In genomic region chr17:1376061-1376460, GRCh38 we compare ENCODE assay signal across 13 cellular contexts. TPM values are rescaled to one million over a fixed set of nuclear protein-coding genes. Genes with fewer than 3 reads are reported as not detected.
DNase-seq lines count a peak whose midpoint lies in the region; ATAC-seq and TF ChIP-seq lines count a peak whose summit lies in the region.
"Had no signal": no experiment of that assay in that cellular context is flagged by ENCODE, and none has a peak within 500 bp of the region (broad histone marks: within the 10 kb centered on the region; RNA-seq: fewer than 3 reads in every experiment).

No MANE protein-coding gene starts in this region.

- no peak for TF ChIP-seq CTCF in CD4-positive, alpha-beta T cell (IDR thresholded peaks at IDR 0.05)
- TF ChIP-seq CTCF in IMR-90 (conservative IDR thresholded peaks at IDR 0.05; ENCODE audit: low read depth, low read length) (no peak), body of pancreas (IDR thresholded peaks at IDR 0.05) (no peak), prostate gland (IDR thresholded peaks at IDR 0.05) (no peak)

- dilution Hi-C loops in IMR-90 (cut with HindIII; ENCODE audit: low sequenced_read_pairs, unreplicated experiment): no loop called here

- peaks cover 35% of the 10 kb centered on the region for H3K9me1 ChIP-seq in IMR-90 (ENCODE audit: insufficient read depth, low read length)

- in situ Hi-C loops in IMR-90 (cut with MboI; ENCODE audit: low sequenced_read_pairs): no loop called here

- no CpG with 5 or more reads among the region's 5 CpGs for WGBS in IMR-90 (ENCODE audit: extremely low coverage in 2 of 2, insufficient read length in 1 of 2), 2 experiments
- WGBS in body of pancreas, 2 donors: 34 to 44% methylated on average over 5 of the region's 5 CpGs
- 22% methylated on average over 5 of the region's 5 CpGs for WGBS in prostate gland

- H3K18ac ChIP-seq in IMR-90 (ENCODE audit: low read depth, low read length): no peak overlapping the region

- H3K9ac ChIP-seq in IMR-90 (ENCODE audit: low read depth, low read length): no peak overlapping the region

- no peak overlapping the region for H3K14ac ChIP-seq in IMR-90 (replicated peaks; ENCODE audit: low read depth, low read length)

- no peaks in the 10 kb centered on the region for H3K27me3 Mint-ChIP-seq in CD4-positive, alpha-beta T cell

- intact Hi-C loops in CD4-positive, alpha-beta T cell (cut with DNase I, micrococcal nuclease): no loop called here
- intact Hi-C loops in IMR-90 (cut with micrococcal nuclease): no loop called here
- intact Hi-C loops in body of pancreas (cut with DNase I): no loop called here
- intact Hi-C loops in prostate gland (cut with DNase I): no loop called here
- intact Hi-C loops in head of caudate nucleus (cut with DNase I): no loop called here

- H3K4me3 Mint-ChIP-seq in CD4-positive, alpha-beta T cell: peak overlapping the region; percentile 42

- no peak overlapping the region for H3K23ac ChIP-seq in IMR-90 (ENCODE audit: low read depth, low read length)

- no peak for TF ChIP-seq RAD21 in IMR-90 (IDR thresholded peaks at IDR 0.05; ENCODE audit: low read length)

- H3K36me3 Mint-ChIP-seq in CD4-positive, alpha-beta T cell (ENCODE audit: low read depth): peaks cover 53% of the 10 kb centered on the region

- TF ChIP-seq POLR2A in IMR-90 (IDR thresholded peaks at IDR 0.05; ENCODE audit: low read depth, low read length) (no peak), body of pancreas (IDR thresholded peaks at IDR 0.05) (no peak), prostate gland (IDR thresholded peaks at IDR 0.05) (no peak)

- peak overlapping the region; percentile 8 for H3K27ac ChIP-seq in CD4-positive, alpha-beta T cell (ENCODE audit: low read depth, low read length)
- H3K27ac ChIP-seq in IMR-90 (ENCODE audit: insufficient read depth, low read length) (no peak overlapping the region), body of pancreas (peak overlapping the region in 3 of 4 donors; percentile 33 to 45 (median 33)), prostate gland (peak overlapping the region; percentile 47 to 65)
- H3K27ac ChIP-seq: skin epidermis had no signal

- H3K4me1 ChIP-seq in IMR-90 (ENCODE audit: control insufficient read depth, insufficient read depth, low read length): peaks cover 29% of the 10 kb centered on the region
- H3K4me1 ChIP-seq in body of pancreas: peaks cover 80% of the 10 kb centered on the region
- peaks cover 34% of the 10 kb centered on the region for H3K4me1 ChIP-seq in prostate gland (replicated peaks)

- H3K4me2 ChIP-seq in IMR-90 (ENCODE audit: low read depth, low read length): 0 out of 2 replicates have a peak overlapping the region, but pooled peaks have one; percentile 6

- DNase-seq in CD4-positive, alpha-beta T cell: no peak
- DNase-seq in IMR-90: no peak
- DNase-seq in body of pancreas: no peak
- no peak for DNase-seq in prostate gland (ENCODE audit: low spot score)
- no peak for DNase-seq in GOT3 (lab: John Stamatoyannopoulos, UW)
- no peak for DNase-seq in OCI-M1 (lab: John Stamatoyannopoulos, UW)
- no peak for DNase-seq in head of caudate nucleus
- DNase-seq: activated gamma-delta T cell; midbrain; NCI-H146; stimulated activated CD8-positive, alpha-beta memory T cell treated with anti-CD3 and anti-CD28 coated beads, Interleukin-4, amount 100 ng/mL, for 48 hours had no signal

- no peak overlapping the region for H2BK20ac ChIP-seq in IMR-90 (ENCODE audit: low read depth, low read length)

- H4K8ac ChIP-seq in IMR-90 (ENCODE audit: low read depth in 2 of 2, low read length in 2 of 2): no peak overlapping the region

- H2BK120ac ChIP-seq in IMR-90 (ENCODE audit: low read depth, low read length): no peak overlapping the region

- H3K4me3 ChIP-seq in IMR-90 (ENCODE audit: insufficient read depth, low read depth, low read length): no peak overlapping the region
- H3K4me3 ChIP-seq in body of pancreas: no peak overlapping the region
- H3K4me3 ChIP-seq in prostate gland: no peak overlapping the region
- H3K4me3 ChIP-seq: skin epidermis had no signal

- peaks cover 80% of the 10 kb centered on the region for H3K4me1 Mint-ChIP-seq in CD4-positive, alpha-beta T cell (ENCODE audit: low read depth)

- BruUV-seq in IMR-90 (replicated peaks; lab: Mats Ljungman, UMichigan): no TSS peak

- H4K91ac ChIP-seq in IMR-90 (ENCODE audit: insufficient read depth, low read depth, low read length): no peak overlapping the region

- no peak overlapping the region for H2AFZ ChIP-seq in IMR-90 (replicated peaks; ENCODE audit: low read length, poor library complexity)

- no peaks in the 10 kb centered on the region for H3K9me3 ChIP-seq in CD4-positive, alpha-beta T cell (ENCODE audit: control insufficient read depth, low read length)
- H3K9me3 ChIP-seq in IMR-90 (ENCODE audit: control insufficient read depth, insufficient read depth, low read length) (no peaks in the 10 kb centered on the region), body of pancreas (no peaks in the 10 kb centered on the region), prostate gland (no peaks in the 10 kb centered on the region)

- ATAC-seq in CD4-positive, alpha-beta T cell (ENCODE audit: poor library complexity): no peak
- ATAC-seq in IMR-90 (ENCODE audit: low read depth): no peak
- ATAC-seq in body of pancreas: no peak
- no peak for ATAC-seq in HG03469 (IDR thresholded peaks at IDR 0.05; ENCODE audit: unreplicated experiment)

- no peak overlapping the region for H2BK15ac ChIP-seq in IMR-90 (ENCODE audit: low read depth, low read length)

- CTCF ChIA-PET in CD4-positive, alpha-beta T cell (lab: Charles Lee): interaction anchor here (1.0 to 2.3 kb wide), 4 partner anchors 10 to 44 kb away, joined by 3 to 17 read pairs (median 8); no protein-coding TSS in a partner anchor
- CTCF ChIA-PET in IMR-90 (lab: Yijun Ruan, JAX): interaction anchor here (2.8 kb wide), 1 partner anchor 11 kb away, joined by 11 read pairs; no protein-coding TSS in a partner anchor

- no peaks in the 10 kb centered on the region for H3K27me3 ChIP-seq in CD4-positive, alpha-beta T cell (ENCODE audit: control insufficient read depth, insufficient read depth, low read length)
- no peaks in the 10 kb centered on the region for H3K27me3 ChIP-seq in IMR-90 (ENCODE audit: control insufficient read depth, insufficient read depth, low read length)
- no peaks in the 10 kb centered on the region for H3K27me3 ChIP-seq in body of pancreas
- H3K27me3 ChIP-seq in prostate gland (replicated peaks; ENCODE audit: insufficient read depth): no peaks in the 10 kb centered on the region

- no peak overlapping the region for H2BK5ac ChIP-seq in IMR-90 (ENCODE audit: low read depth, low read length, poor library complexity, severe bottlenecking)

- no peak overlapping the region for H3K56ac ChIP-seq in IMR-90 (ENCODE audit: extremely low read depth, insufficient read depth, low read length)

- no peak overlapping the region for H2AK5ac ChIP-seq in IMR-90 (ENCODE audit: low read depth, low read length)

- no peak overlapping the region for H3K4ac ChIP-seq in IMR-90 (ENCODE audit: low read depth, low read length)

- peaks cover 13% of the 10 kb centered on the region for H3K36me3 ChIP-seq in IMR-90 (ENCODE audit: control insufficient read depth, insufficient read depth, low read length)
- H3K36me3 ChIP-seq in body of pancreas (replicated peaks in 1 of 2; ENCODE audit: insufficient read depth in 1 of 2, low read depth in 2 of 2): no peaks in the 10 kb centered on the region
- H3K36me3 ChIP-seq in prostate gland: no peaks in the 10 kb centered on the region

- H2AK9ac ChIP-seq in IMR-90 (replicated peaks; ENCODE audit: low read depth, low read length, poor library complexity): no peak overlapping the region

- H3K79me1 ChIP-seq in IMR-90 (ENCODE audit: low read depth in 1 of 2, low read length in 2 of 2): peaks cover 0 to 67% of the 10 kb centered on the region in 2 experiments; a peak in 2 of 4 replicates

- POLR2A ChIA-PET in CD4-positive, alpha-beta T cell (lab: Charles Lee): interaction anchor here (0.6 to 2.5 kb wide), 6 partner anchors 11 to 154 kb away, joined by 3 to 10 read pairs (median 5); partner anchors contain the start of gene YWHAE
- POLR2A ChIA-PET in IMR-90 (lab: Charles Lee; ENCODE audit: unreplicated experiment): no interaction called here

- H4K20me1 ChIP-seq in IMR-90 (ENCODE audit: insufficient read depth, low read length): peaks cover 100% of the 10 kb centered on the region

- H4K5ac ChIP-seq in IMR-90 (ENCODE audit: low read depth, low read length): no peak overlapping the region

- H3K27ac Mint-ChIP-seq in CD4-positive, alpha-beta T cell: peak overlapping the region; percentile 74

- no peaks in the 10 kb centered on the region for H3K9me3 Mint-ChIP-seq in CD4-positive, alpha-beta T cell

TF ChIP-seq in IMR-90, 13 proteins besides CTCF, POLR2A, EP300 and RAD21:
- no peak for TF ChIP-seq CHD1 (IDR thresholded peaks at IDR 0.05; ENCODE audit: low read depth, low read length)
- TF ChIP-seq MAZ (IDR thresholded peaks at IDR 0.05; ENCODE audit: borderline replicate concordance, low read depth, low read length): no peak
- no peak for TF ChIP-seq NFE2L2 (IDR thresholded peaks at IDR 0.05; ENCODE audit: low read depth, low read length)

RNA-seq across cellular contexts. Expression of gene YWHAE, which starts 24.0 kb away (rescaled TPM):
- 100 to 1,000 TPM; 116 to 133 TPM for total RNA-seq in CD4-positive, alpha-beta T cell
- total RNA-seq in IMR-90 (2012; rRNA removed) (358 and 964 TPM in 2 replicates), body of pancreas (100 to 1,000 TPM; 301 to 378 TPM), prostate gland (100 to 1,000 TPM; 643 to 716 TPM)
- 774 and 817 TPM in 2 replicates for polyA plus RNA-seq in IMR-90 (2012; rRNA removed)
- polyA plus RNA-seq in IMR-90 (2012; cell fraction: cytosol; rRNA removed): 140 and 369 TPM in 2 replicates
- 42.1 and 246 TPM in 2 replicates for polyA plus RNA-seq in IMR-90 (2012; cell fraction: nucleus; rRNA removed; ENCODE audit: low replicate concordance)
